In genomic region chr17:7351665-7352558, GRCh38 we compare ENCODE assay signal across 8 cellular contexts. TPM values are rescaled to one million over a fixed set of nuclear protein-coding genes. Genes with fewer than 3 reads are reported as not detected.
A peak's percentile ranks its signal among the peaks of the same experiment; 100 is the strongest.
DNase-seq lines count a peak whose midpoint lies in the region; ATAC-seq and TF ChIP-seq lines count a peak whose summit lies in the region.

Gene KCTD11 (plus strand): TSS chr17:7352162.

- TF ChIP-seq CTCF in GM12874 (IDR thresholded peaks at IDR 0.05; ENCODE audit: insufficient read depth, low read depth, low read length): peak; percentile 50; the same call in 1 of the 2 replicates
- TF ChIP-seq CTCF in coronary artery (IDR thresholded peaks at IDR 0.05): peak; percentile 31

- H3K27ac ChIP-seq in coronary artery: peak within 1 kb of the TSS; percentile 99

- H3K4me3 ChIP-seq in coronary artery: peak within 1 kb of the TSS; percentile 97

- ATAC-seq in HG02571 (IDR thresholded peaks at IDR 0.05; ENCODE audit: unreplicated experiment) (peak; percentile 50), left lobe of liver (peak; percentile 81)

- peak; percentile 13 for DNase-seq in NCI-H146 treated with DMSO at 0.1 percent for 48 hours (lab: John Stamatoyannopoulos, UW; ENCODE audit: unreplicated experiment)
- DNase-seq in activated CD4-positive, alpha-beta T cell treated with anti-CD3 and anti-CD28 coated beads for 48 hours: peak; percentile 80
- DNase-seq in coronary artery (ENCODE audit: low spot score): peak; percentile 95
- DNase-seq in left lobe of liver (ENCODE audit: low spot score): peak; percentile 94
- peak; percentile 64 to 71 for DNase-seq in stimulated activated CD4-positive, alpha-beta T cell treated with anti-CD3 and anti-CD28 coated beads, Interleukin-2, amount 100 ng/mL, for 48 hours
- no peak for DNase-seq in COR-L47 (lab: John Stamatoyannopoulos, UW)

RNA-seq across cellular contexts. Expression of gene KCTD11, which starts in this region (rescaled TPM):
- 2.6 TPM for total RNA-seq in left lobe of liver
